ENCODE assay signal across 11 cellular contexts in the genomic region with DNA sequence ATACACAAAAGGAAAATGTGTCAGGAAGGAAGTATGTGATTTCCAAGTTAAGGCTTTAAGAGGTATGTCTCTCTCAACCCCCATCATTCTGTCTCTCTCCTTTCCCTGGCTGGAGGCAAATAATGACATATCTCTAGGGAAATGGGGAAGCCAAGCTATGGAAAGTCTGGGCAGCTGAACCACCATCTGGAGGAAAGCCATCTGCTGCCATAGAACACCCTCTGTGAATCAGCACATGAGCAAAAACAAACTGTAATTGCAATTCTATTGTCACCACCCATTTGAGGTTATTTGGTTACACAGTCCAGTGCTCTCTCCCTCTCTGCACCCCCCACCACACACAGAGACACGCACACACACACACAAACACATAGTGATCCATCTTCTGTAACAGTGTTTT.
A peak's percentile ranks its signal among the peaks of the same experiment; 100 is the strongest.
DNase-seq lines count a peak whose midpoint lies in the region; ATAC-seq and TF ChIP-seq lines count a peak whose summit lies in the region.
"Had no signal": no experiment of that assay in that cellular context is flagged by ENCODE, and none has a peak within 500 bp of the region (broad histone marks: within the 10 kb centered on the region; RNA-seq: fewer than 3 reads in every experiment).

No MANE protein-coding gene starts in this region.

- peaks cover 3% of the 10 kb centered on the region for H3K4me1 Mint-ChIP-seq in progenitor cell of endocrine pancreas (ENCODE audit: low read depth)

- H3K36me3 Mint-ChIP-seq in progenitor cell of endocrine pancreas (ENCODE audit: insufficient read depth), result no peaks in the 10 kb centered on the region
- H3K36me3 Mint-ChIP-seq: neural progenitor cell had no signal

- no peak overlapping the region for H3K27ac Mint-ChIP-seq in progenitor cell of endocrine pancreas
- H3K27ac Mint-ChIP-seq: neural progenitor cell; stimulated activated naive CD8-positive, alpha-beta T cell treated with anti-CD3 and anti-CD28 coated beads, Interleukin-15, Interleukin-2, amounts not matched to agents 100 ng/mL and 50 ng/mL, for 24 hours had no signal

- TF ChIP-seq CTCF in WERI-Rb-1 (IDR thresholded peaks at IDR 0.05; ENCODE audit: low read depth, low read length) (no peak), progenitor cell of endocrine pancreas (IDR thresholded peaks at IDR 0.05; ENCODE audit: unreplicated experiment) (no peak)

- H3K9me3 ChIP-seq in WERI-Rb-1 (ENCODE audit: severe bottlenecking), result no peaks in the 10 kb centered on the region

- H3K4me3 ChIP-seq in WERI-Rb-1 (ENCODE audit: low read depth, low read length), result no peak overlapping the region
- H3K4me3 ChIP-seq: neural progenitor cell had no signal

- no peak for ATAC-seq in HG03432 (IDR thresholded peaks at IDR 0.05; ENCODE audit: unreplicated experiment)
- ATAC-seq: HCT116 had no signal

- no peak overlapping the region; the same call in 1 of the 2 replicates for H3K27ac ChIP-seq in WERI-Rb-1
- H3K27ac ChIP-seq: neural progenitor cell had no signal

- DNase-seq in Daoy (ENCODE audit: low read depth) (peak; percentile 76), NCI-H2081 treated with DMSO at 0.1 percent for 48 hours (lab: John Stamatoyannopoulos, UW) (peak; percentile 85), WERI-Rb-1 (peak; percentile 17), retina (peak; percentile 44), SKM-1 (lab: John Stamatoyannopoulos, UW; ENCODE audit: unreplicated experiment) (no peak), progenitor cell of endocrine pancreas (ENCODE audit: low spot score, unreplicated experiment) (no peak)
- DNase-seq: activated CD4-positive, alpha-beta T cell treated with anti-CD3 and anti-CD28 coated beads, Interleukin-2, amount 50 U/mL, for 4 hours had no signal

- H3K27me3 ChIP-seq in WERI-Rb-1 (ENCODE audit: insufficient read depth, low read depth, severe bottlenecking), result no peaks in the 10 kb centered on the region
- H3K27me3 ChIP-seq: neural progenitor cell had no signal

- no peaks in the 10 kb centered on the region for H3K27me3 Mint-ChIP-seq in progenitor cell of endocrine pancreas
- H3K27me3 Mint-ChIP-seq: stimulated activated naive CD8-positive, alpha-beta T cell treated with anti-CD3 and anti-CD28 coated beads, Interleukin-15, Interleukin-2, amounts not matched to agents 100 ng/mL and 50 ng/mL, for 24 hours had no signal

- no peaks in the 10 kb centered on the region for H3K36me3 ChIP-seq in WERI-Rb-1
- H3K36me3 ChIP-seq: neural progenitor cell had no signal

- peaks cover 4% of the 10 kb centered on the region for H3K9me3 Mint-ChIP-seq in progenitor cell of endocrine pancreas (ENCODE audit: low read depth)
- H3K9me3 Mint-ChIP-seq: stimulated activated naive CD8-positive, alpha-beta T cell treated with anti-CD3 and anti-CD28 coated beads, Interleukin-15, Interleukin-2, amounts not matched to agents 100 ng/mL and 50 ng/mL, for 24 hours had no signal

- no peak overlapping the region for H3K4me3 Mint-ChIP-seq in progenitor cell of endocrine pancreas (ENCODE audit: low read depth)
- H3K4me3 Mint-ChIP-seq: neural progenitor cell; stimulated activated naive CD8-positive, alpha-beta T cell treated with anti-CD3 and anti-CD28 coated beads, Interleukin-15, Interleukin-2, amounts not matched to agents 100 ng/mL and 50 ng/mL, for 24 hours had no signal

Comparison
In these comparisons a context has a peak if more than half of its experiments do, and no peak if none do; other contexts are left out.
1. DNase-seq: peak in Daoy (single experiment), NCI-H2081 treated with DMSO at 0.1 percent for 48 hours (single experiment), WERI-Rb-1 (single experiment) and retina (single experiment); none in SKM-1 (single experiment) and progenitor cell of endocrine pancreas (single experiment).